22 cellular contexts compared by ENCODE assay signal in genomic region chr7:68789597-68789996, GRCh38.
"Had no signal": no experiment of that assay in that cellular context is flagged by ENCODE, and none has a peak within 500 bp of the region (broad histone marks: within the 10 kb centered on the region; RNA-seq: fewer than 3 reads in every experiment).

No MANE protein-coding gene starts in this region.

- DNase-seq: effector CD4-positive, alpha-beta T cell; endodermal cell; foreskin melanocyte; head of caudate nucleus; kidney; left cardiac atrium; left ventricle myocardium superior; mesenchymal stem cell; midbrain; naive B cell; psoas muscle; retina; right lobe of liver; stimulated activated CD4-positive, alpha-beta T cell treated with anti-CD3 and anti-CD28 coated beads, Interleukin-4, amount 100 ng/mL, for 1 hour; stimulated activated CD8-positive, alpha-beta memory T cell treated with anti-CD3 and anti-CD28 coated beads, Interleukin-4, amount 100 ng/mL, for 48 hours; stimulated activated naive CD8-positive, alpha-beta T cell treated with anti-CD3 and anti-CD28 coated beads, Interleukin-15, Interleukin-2, amounts not matched to agents 100 U/mL and 50 U/mL, for 24 hours; thyroid gland; uterus had no signal

- H3K36me3 ChIP-seq: right lobe of liver, suprapubic skin, thyroid gland, uterus had no signal

- H3K4me3 ChIP-seq: hepatocyte, lung, psoas muscle, right lobe of liver, suprapubic skin, thyroid gland, uterus had no signal

- H3K4me1 ChIP-seq: parathyroid adenoma, psoas muscle, suprapubic skin, uterus had no signal

- H3K9me3 ChIP-seq: psoas muscle, right lobe of liver, suprapubic skin, thyroid gland, uterus had no signal

- H3K27me3 ChIP-seq: right lobe of liver, suprapubic skin, thyroid gland, uterus had no signal
